Comparison of ENCODE assay signal across 1 cellular context in the genomic region with DNA sequence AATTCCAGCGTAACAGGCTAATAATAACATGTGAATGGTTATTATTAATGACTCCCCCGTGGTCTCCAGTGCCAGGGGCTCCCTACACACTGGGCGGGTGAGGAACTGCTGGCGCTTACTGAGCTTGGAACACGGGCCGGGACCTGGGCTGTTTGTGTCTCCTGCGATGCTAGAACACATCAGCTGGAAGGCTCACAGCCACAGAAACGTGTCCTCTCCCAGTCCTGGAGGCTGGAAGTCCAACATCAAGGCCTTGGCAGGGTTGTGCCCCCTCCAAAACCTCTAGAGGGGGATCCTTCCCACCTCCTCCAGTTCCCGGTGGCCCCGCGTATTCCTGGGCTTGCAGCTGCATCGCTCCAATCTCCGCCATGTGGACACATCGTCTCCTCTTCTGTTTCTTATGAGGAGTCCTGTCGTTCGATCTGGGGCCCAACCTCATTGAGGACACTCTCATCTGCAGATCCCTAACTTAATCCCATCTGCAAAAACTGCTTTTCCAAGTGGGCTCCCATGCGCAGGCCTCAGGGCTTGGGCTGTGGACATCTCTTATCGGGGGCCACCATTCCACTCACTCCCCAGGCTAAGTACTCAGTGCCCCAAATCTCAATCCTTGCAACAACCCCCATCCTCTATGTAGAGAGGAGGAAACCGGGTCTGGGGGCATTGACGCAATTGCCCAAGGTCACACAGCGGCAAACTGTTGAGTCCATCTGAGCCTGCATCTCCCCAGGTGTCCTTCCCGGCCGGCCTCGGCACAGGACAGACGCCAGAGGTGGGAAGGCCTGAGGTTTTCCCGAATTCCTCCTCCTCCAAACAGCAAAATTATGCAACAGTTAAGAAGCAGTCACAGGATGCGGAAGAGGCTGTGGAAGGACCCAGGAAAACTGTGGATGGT.
TF ChIP-seq lines count a peak whose summit lies in the region.

No MANE protein-coding gene starts in this region.

TF ChIP-seq in GM23338, 12 proteins besides CTCF, POLR2A, EP300 and RAD21 (continued from another document):
- TF ChIP-seq, protein P1, sequence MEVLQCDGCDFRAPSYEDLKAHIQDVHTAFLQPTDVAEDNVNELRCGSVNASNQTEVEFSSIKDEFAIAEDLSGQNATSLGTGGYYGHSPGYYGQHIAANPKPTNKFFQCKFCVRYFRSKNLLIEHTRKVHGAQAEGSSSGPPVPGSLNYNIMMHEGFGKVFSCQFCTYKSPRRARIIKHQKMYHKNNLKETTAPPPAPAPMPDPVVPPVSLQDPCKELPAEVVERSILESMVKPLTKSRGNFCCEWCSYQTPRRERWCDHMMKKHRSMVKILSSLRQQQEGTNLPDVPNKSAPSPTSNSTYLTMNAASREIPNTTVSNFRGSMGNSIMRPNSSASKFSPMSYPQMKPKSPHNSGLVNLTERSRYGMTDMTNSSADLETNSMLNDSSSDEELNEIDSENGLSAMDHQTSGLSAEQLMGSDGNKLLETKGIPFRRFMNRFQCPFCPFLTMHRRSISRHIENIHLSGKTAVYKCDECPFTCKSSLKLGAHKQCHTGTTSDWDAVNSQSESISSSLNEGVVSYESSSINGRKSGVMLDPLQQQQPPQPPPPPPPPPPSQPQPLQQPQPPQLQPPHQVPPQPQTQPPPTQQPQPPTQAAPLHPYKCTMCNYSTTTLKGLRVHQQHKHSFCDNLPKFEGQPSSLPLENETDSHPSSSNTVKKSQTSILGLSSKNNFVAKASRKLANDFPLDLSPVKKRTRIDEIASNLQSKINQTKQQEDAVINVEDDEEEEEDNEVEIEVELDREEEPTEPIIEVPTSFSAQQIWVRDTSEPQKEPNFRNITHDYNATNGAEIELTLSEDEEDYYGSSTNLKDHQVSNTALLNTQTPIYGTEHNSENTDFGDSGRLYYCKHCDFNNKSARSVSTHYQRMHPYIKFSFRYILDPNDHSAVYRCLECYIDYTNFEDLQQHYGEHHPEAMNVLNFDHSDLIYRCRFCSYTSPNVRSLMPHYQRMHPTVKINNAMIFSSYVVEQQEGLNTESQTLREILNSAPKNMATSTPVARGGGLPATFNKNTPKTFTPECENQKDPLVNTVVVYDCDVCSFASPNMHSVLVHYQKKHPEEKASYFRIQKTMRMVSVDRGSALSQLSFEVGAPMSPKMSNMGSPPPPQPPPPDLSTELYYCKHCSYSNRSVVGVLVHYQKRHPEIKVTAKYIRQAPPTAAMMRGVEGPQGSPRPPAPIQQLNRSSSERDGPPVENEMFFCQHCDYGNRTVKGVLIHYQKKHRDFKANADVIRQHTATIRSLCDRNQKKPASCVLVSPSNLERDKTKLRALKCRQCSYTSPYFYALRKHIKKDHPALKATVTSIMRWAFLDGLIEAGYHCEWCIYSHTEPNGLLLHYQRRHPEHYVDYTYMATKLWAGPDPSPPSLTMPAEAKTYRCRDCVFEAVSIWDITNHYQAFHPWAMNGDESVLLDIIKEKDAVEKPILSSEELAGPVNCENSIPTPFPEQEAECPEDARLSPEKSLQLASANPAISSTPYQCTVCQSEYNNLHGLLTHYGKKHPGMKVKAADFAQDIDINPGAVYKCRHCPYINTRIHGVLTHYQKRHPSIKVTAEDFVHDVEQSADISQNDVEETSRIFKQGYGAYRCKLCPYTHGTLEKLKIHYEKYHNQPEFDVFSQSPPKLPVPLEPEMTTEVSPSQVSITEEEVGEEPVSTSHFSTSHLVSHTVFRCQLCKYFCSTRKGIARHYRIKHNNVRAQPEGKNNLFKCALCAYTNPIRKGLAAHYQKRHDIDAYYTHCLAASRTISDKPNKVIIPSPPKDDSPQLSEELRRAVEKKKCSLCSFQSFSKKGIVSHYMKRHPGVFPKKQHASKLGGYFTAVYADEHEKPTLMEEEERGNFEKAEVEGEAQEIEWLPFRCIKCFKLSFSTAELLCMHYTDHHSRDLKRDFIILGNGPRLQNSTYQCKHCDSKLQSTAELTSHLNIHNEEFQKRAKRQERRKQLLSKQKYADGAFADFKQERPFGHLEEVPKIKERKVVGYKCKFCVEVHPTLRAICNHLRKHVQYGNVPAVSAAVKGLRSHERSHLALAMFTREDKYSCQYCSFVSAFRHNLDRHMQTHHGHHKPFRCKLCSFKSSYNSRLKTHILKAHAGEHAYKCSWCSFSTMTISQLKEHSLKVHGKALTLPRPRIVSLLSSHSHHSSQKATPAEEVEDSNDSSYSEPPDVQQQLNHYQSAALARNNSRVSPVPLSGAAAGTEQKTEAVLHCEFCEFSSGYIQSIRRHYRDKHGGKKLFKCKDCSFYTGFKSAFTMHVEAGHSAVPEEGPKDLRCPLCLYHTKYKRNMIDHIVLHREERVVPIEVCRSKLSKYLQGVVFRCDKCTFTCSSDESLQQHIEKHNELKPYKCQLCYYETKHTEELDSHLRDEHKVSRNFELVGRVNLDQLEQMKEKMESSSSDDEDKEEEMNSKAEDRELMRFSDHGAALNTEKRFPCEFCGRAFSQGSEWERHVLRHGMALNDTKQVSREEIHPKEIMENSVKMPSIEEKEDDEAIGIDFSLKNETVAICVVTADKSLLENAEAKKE (CRISPR knock-in tag; IDR thresholded peaks at IDR 0.05) = no peak
- TF ChIP-seq, protein P2, sequence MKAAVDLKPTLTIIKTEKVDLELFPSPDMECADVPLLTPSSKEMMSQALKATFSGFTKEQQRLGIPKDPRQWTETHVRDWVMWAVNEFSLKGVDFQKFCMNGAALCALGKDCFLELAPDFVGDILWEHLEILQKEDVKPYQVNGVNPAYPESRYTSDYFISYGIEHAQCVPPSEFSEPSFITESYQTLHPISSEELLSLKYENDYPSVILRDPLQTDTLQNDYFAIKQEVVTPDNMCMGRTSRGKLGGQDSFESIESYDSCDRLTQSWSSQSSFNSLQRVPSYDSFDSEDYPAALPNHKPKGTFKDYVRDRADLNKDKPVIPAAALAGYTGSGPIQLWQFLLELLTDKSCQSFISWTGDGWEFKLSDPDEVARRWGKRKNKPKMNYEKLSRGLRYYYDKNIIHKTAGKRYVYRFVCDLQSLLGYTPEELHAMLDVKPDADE (IDR thresholded peaks at IDR 0.05) = no peak
TF ChIP-seq in GM23338: peak in this region for 0.
